ENCODE assay signal across 23 cellular contexts in genomic region chr10:121405096-121405495, GRCh38.
DNase-seq lines count a peak whose midpoint lies in the region; ATAC-seq, FAIRE-seq and TF ChIP-seq lines count a peak whose summit lies in the region.
"Had no signal": no experiment of that assay in that cellular context is flagged by ENCODE, and none has a peak within 500 bp of the region (broad histone marks: within the 10 kb centered on the region; RNA-seq: fewer than 3 reads in every experiment).

No MANE protein-coding gene starts in this region.

- H3K27me3 ChIP-seq in right atrium auricular region (no peaks in the 10 kb centered on the region), esophagus muscularis mucosa (no peaks in the 10 kb centered on the region), pancreas (no peaks in the 10 kb centered on the region), thyroid gland (no peaks in the 10 kb centered on the region)
- H3K27me3 ChIP-seq: BE2C had no signal

- H3K27ac ChIP-seq in right atrium auricular region = no peak overlapping the region
- H3K27ac ChIP-seq in esophagus muscularis mucosa (replicated peaks in 1 of 4) = no peak overlapping the region
- H3K27ac ChIP-seq in pancreas = peak overlapping the region in 3 of 4 donors; percentile 30 to 71 (median 65)
- peak overlapping the region; percentile 27 to 79 (median 69) for H3K27ac ChIP-seq in thyroid gland
- H3K27ac ChIP-seq: SK-N-MC had no signal

- DNase-seq in left cardiac atrium = peak; percentile 24
- DNase-seq in right atrium auricular region (ENCODE audit: low spot score) = no peak
- peak; percentile 31 for DNase-seq in esophagus muscularis mucosa (ENCODE audit: extremely low spot score)
- peak in 1 of 6 donors; percentile 21 for DNase-seq in pancreas
- DNase-seq in thyroid gland = no peak
- DNase-seq in activated CD4-positive, alpha-beta T cell treated with anti-CD3 and anti-CD28 coated beads for 36 hours = no peak
- DNase-seq: BE2C, COR-L47, DMS153, Kasumi-1, NCI-H2081, NCI-H2171, NCI-H345, NCI-H526 treated with DMSO at 0.1 percent for 48 hours, OCI-M1, SHP77 had no signal

- H3K36me3 ChIP-seq in right atrium auricular region (no peaks in the 10 kb centered on the region), esophagus muscularis mucosa (no peaks in the 10 kb centered on the region), pancreas (no peaks in the 10 kb centered on the region), thyroid gland (no peaks in the 10 kb centered on the region)
- H3K36me3 ChIP-seq: BE2C, HAP-1 had no signal

- no peaks in the 10 kb centered on the region for H3K27me3 Mint-ChIP-seq in activated CD4-positive, alpha-beta T cell treated with anti-CD3 and anti-CD28 coated beads for 36 hours

- FAIRE-seq in pancreas (lab: Jason Lieb, UNC) = no peak
- FAIRE-seq: A204.1, G401.6 had no signal

- no peak overlapping the region for H3K4me3 ChIP-seq in right atrium auricular region
- H3K4me3 ChIP-seq in esophagus muscularis mucosa = no peak overlapping the region
- no peak overlapping the region for H3K4me3 ChIP-seq in pancreas
- no peak overlapping the region for H3K4me3 ChIP-seq in thyroid gland (replicated peaks in 1 of 3)
- H3K4me3 ChIP-seq: GM23338, HAP-1, SK-N-MC had no signal

- TF ChIP-seq CTCF in right atrium auricular region (IDR thresholded peaks at IDR 0.05) = no peak
- no peak for TF ChIP-seq CTCF in esophagus muscularis mucosa (IDR thresholded peaks at IDR 0.05)
- no peak for TF ChIP-seq CTCF in pancreas (IDR thresholded peaks at IDR 0.05)
- no peak for TF ChIP-seq CTCF in thyroid gland (IDR thresholded peaks at IDR 0.05)

- no peak overlapping the region for H3K4me3 Mint-ChIP-seq in activated CD4-positive, alpha-beta T cell treated with anti-CD3 and anti-CD28 coated beads for 36 hours
- H3K4me3 Mint-ChIP-seq: GM23338 had no signal

- TF ChIP-seq POLR2A in esophagus muscularis mucosa (IDR thresholded peaks at IDR 0.05; ENCODE audit: low read depth) (no peak), thyroid gland (IDR thresholded peaks at IDR 0.05) (no peak)

- CTCF ChIA-PET in activated CD4-positive, alpha-beta T cell treated with anti-CD3 and anti-CD28 coated beads for 36 hours (lab: Charles Lee) = interaction anchor here (0.7 kb wide), 1 partner anchor 8 kb away, joined by 3 read pairs; no protein-coding TSS in a partner anchor

- H3K9me3 Mint-ChIP-seq in activated CD4-positive, alpha-beta T cell treated with anti-CD3 and anti-CD28 coated beads for 36 hours (ENCODE audit: low read depth) = no peaks in the 10 kb centered on the region
- H3K9me3 Mint-ChIP-seq: GM23338 had no signal

- H3K9me3 ChIP-seq in right atrium auricular region (no peaks in the 10 kb centered on the region), esophagus muscularis mucosa (no peaks in the 10 kb centered on the region), pancreas (no peaks in the 10 kb centered on the region), thyroid gland (no peaks in the 10 kb centered on the region)
- H3K9me3 ChIP-seq: BE2C, HAP-1 had no signal

- 91% methylated on average over 3 of the region's 3 CpGs for WGBS in esophagus muscularis mucosa
- WGBS in pancreas, 2 donors = 30 to 38% methylated on average over 3 of the region's 3 CpGs
- 55 to 69% methylated on average over 3 of the region's 3 CpGs for WGBS in thyroid gland, 2 donors

- POLR2A ChIA-PET in activated CD4-positive, alpha-beta T cell treated with anti-CD3 and anti-CD28 coated beads for 36 hours (lab: Charles Lee) = no interaction called here

- ATAC-seq in left cardiac atrium = peak in 1 of 2 donors; percentile 54
- peak; percentile 46 to 80 (median 72) for ATAC-seq in pancreas
- no peak for ATAC-seq in GM21717 (IDR thresholded peaks at IDR 0.05; ENCODE audit: unreplicated experiment)
- ATAC-seq in activated CD4-positive, alpha-beta T cell treated with anti-CD3 and anti-CD28 coated beads for 36 hours = no peak
- ATAC-seq in GM19467 (IDR thresholded peaks at IDR 0.05; ENCODE audit: unreplicated experiment) = no peak
- ATAC-seq: GM23338 had no signal

- H3K36me3 Mint-ChIP-seq in activated CD4-positive, alpha-beta T cell treated with anti-CD3 and anti-CD28 coated beads for 36 hours (ENCODE audit: low read depth) = no peaks in the 10 kb centered on the region

- H3K4me1 Mint-ChIP-seq in activated CD4-positive, alpha-beta T cell treated with anti-CD3 and anti-CD28 coated beads for 36 hours = no peaks in the 10 kb centered on the region
- H3K4me1 Mint-ChIP-seq: GM23338 had no signal

- intact Hi-C loops in left cardiac atrium (cut with DNase I) = no loop called here
- intact Hi-C loops in esophagus muscularis mucosa (cut with DNase I) = no loop called here
- intact Hi-C loops in pancreas (cut with DNase I) = no loop called here
- intact Hi-C loops in thyroid gland (cut with DNase I) = no loop called here
- intact Hi-C loops in activated CD4-positive, alpha-beta T cell treated with anti-CD3 and anti-CD28 coated beads for 36 hours (cut with DNase I, micrococcal nuclease) = no loop called here

- H3K4me1 ChIP-seq in right atrium auricular region (peaks cover 0 to 6% of the 10 kb centered on the region in 2 donors), esophagus muscularis mucosa (peaks cover 0 to 4% (median 0%) of the 10 kb centered on the region in 4 donors), pancreas (no peaks in the 10 kb centered on the region), thyroid gland (peaks cover 52% of the 10 kb centered on the region in 2 donors)
- H3K4me1 ChIP-seq: BE2C, HAP-1 had no signal

- no peak overlapping the region for H3K27ac Mint-ChIP-seq in activated CD4-positive, alpha-beta T cell treated with anti-CD3 and anti-CD28 coated beads for 36 hours
- H3K27ac Mint-ChIP-seq: GM23338 had no signal

- no peak for TF ChIP-seq EP300 in esophagus muscularis mucosa (IDR thresholded peaks at IDR 0.05)

Comparison
In these comparisons a context has a peak if more than half of its experiments do, and no peak if none do; other contexts are left out.
1. DNase-seq: peak in left cardiac atrium (single experiment) and esophagus muscularis mucosa (single experiment); none in right atrium auricular region (single experiment), thyroid gland (0 of 2) and activated CD4-positive, alpha-beta T cell treated with anti-CD3 and anti-CD28 coated beads for 36 hours (single experiment).
2. ATAC-seq: peak in pancreas (4 of 4); none in GM21717 (single experiment), activated CD4-positive, alpha-beta T cell treated with anti-CD3 and anti-CD28 coated beads for 36 hours (single experiment) and GM19467 (single experiment).
3. H3K27ac ChIP-seq: peak in pancreas (3 of 4) and thyroid gland (3 of 3); none in right atrium auricular region (0 of 2) and esophagus muscularis mucosa (0 of 4).